Comparison of ENCODE assay signal across 11 cellular contexts in genomic region chr5:74947961-74948613, GRCh38.
A peak's percentile ranks its signal among the peaks of the same experiment; 100 is the strongest.
DNase-seq lines count a peak whose midpoint lies in the region; ATAC-seq and TF ChIP-seq lines count a peak whose summit lies in the region.
"Had no signal": no experiment of that assay in that cellular context is flagged by ENCODE, and none has a peak within 500 bp of the region (broad histone marks: within the 10 kb centered on the region; RNA-seq: fewer than 3 reads in every experiment).

No MANE protein-coding gene starts in this region.

- POLR2A ChIA-PET in OCI-LY7 (lab: Charles Lee): no interaction called here

- ATAC-seq in GM18868 (IDR thresholded peaks at IDR 0.05; ENCODE audit: unreplicated experiment): no peak
- no peak for ATAC-seq in HG03378 (IDR thresholded peaks at IDR 0.05; ENCODE audit: unreplicated experiment)

- H3K4me2 ChIP-seq in OCI-LY7 (ENCODE audit: low read length): no peak overlapping the region

- peaks cover 3% of the 10 kb centered on the region for H3K27me3 Mint-ChIP-seq in nephron progenitor cell (ENCODE audit: low read depth, poor library complexity)

- intact Hi-C loops in lower leg skin (cut with DNase I; ENCODE audit: low total_unique reads) (no loop called here), OCI-LY7 (cut with micrococcal nuclease; ENCODE audit: unreplicated experiment) (no loop called here)

- H3K4me1 ChIP-seq in SJCRH30 (peaks cover 7% of the 10 kb centered on the region; the same call in 1 of the 2 replicates), OCI-LY7 (ENCODE audit: insufficient read depth, low read length, poor library complexity, severe bottlenecking) (no peaks in the 10 kb centered on the region)

- TF ChIP-seq POLR2A in lower leg skin (IDR thresholded peaks at IDR 0.05): no peak

- H3K36me3 ChIP-seq in SJCRH30 (no peaks in the 10 kb centered on the region), OCI-LY7 (ENCODE audit: insufficient read depth, low read length) (no peaks in the 10 kb centered on the region)
- H3K36me3 ChIP-seq: ovary had no signal

- no peak overlapping the region for H2AFZ ChIP-seq in OCI-LY7 (ENCODE audit: low read length)

- H3K4me3 ChIP-seq in SJCRH30 (no peak overlapping the region), foreskin fibroblast (ENCODE audit: low read depth in 1 of 2, low read length in 2 of 2) (no peak overlapping the region), lower leg skin (ENCODE audit: low read depth, poor library complexity, severe bottlenecking) (no peak overlapping the region), OCI-LY7 (ENCODE audit: low read depth, low read length, poor library complexity, severe bottlenecking) (no peak overlapping the region)
- H3K4me3 ChIP-seq: ovary had no signal

- H3K36me3 Mint-ChIP-seq in nephron progenitor cell (ENCODE audit: low read depth): no peaks in the 10 kb centered on the region
- H3K36me3 Mint-ChIP-seq: activated naive CD8-positive, alpha-beta T cell treated with anti-CD3 and anti-CD28 coated beads, Interleukin-2, amount 10 ng/mL, durations not matched to agents 7 days and 5 days had no signal

- H3K27ac Mint-ChIP-seq in nephron progenitor cell: peak overlapping the region; percentile 66
- H3K27ac Mint-ChIP-seq: activated naive CD8-positive, alpha-beta T cell treated with anti-CD3 and anti-CD28 coated beads, Interleukin-2, amount 10 ng/mL, durations not matched to agents 7 days and 5 days had no signal

- TF ChIP-seq CTCF in foreskin fibroblast (IDR thresholded peaks at IDR 0.05; ENCODE audit: low read depth, low read length): no peak
- no peak for TF ChIP-seq CTCF in nephron progenitor cell (IDR thresholded peaks at IDR 0.05)
- no peak for TF ChIP-seq CTCF in lower leg skin (IDR thresholded peaks at IDR 0.05)
- no peak for TF ChIP-seq CTCF in OCI-LY7 (conservative IDR thresholded peaks at IDR 0.05; ENCODE audit: low read length)

- peak overlapping the region; percentile 28 for H3K4me3 Mint-ChIP-seq in nephron progenitor cell
- H3K4me3 Mint-ChIP-seq: activated naive CD8-positive, alpha-beta T cell treated with anti-CD3 and anti-CD28 coated beads, Interleukin-2, amount 10 ng/mL, durations not matched to agents 7 days and 5 days had no signal

- 77 to 81% methylated on average over 8 of the region's 8 CpGs for WGBS in lower leg skin, 2 donors

- no peaks in the 10 kb centered on the region for H3K9me3 Mint-ChIP-seq in nephron progenitor cell
- H3K9me3 Mint-ChIP-seq: activated naive CD8-positive, alpha-beta T cell treated with anti-CD3 and anti-CD28 coated beads, Interleukin-2, amount 10 ng/mL, durations not matched to agents 7 days and 5 days had no signal

- peak; percentile 74 for DNase-seq in DMS53 (lab: John Stamatoyannopoulos, UW)
- DNase-seq in SJCRH30: peak; percentile 6 to 13
- peak; percentile 73 to 81 for DNase-seq in foreskin fibroblast
- no peak for DNase-seq in nephron progenitor cell
- no peak for DNase-seq in lower leg skin (ENCODE audit: low spot score in 2 of 2)
- no peak for DNase-seq in OCI-LY7 (ENCODE audit: low spot score)
- DNase-seq: activated naive CD8-positive, alpha-beta T cell treated with anti-CD3 and anti-CD28 coated beads, Interleukin-2, amount 10 ng/mL, durations not matched to agents 7 days and 5 days; hippocampal formation; ovary had no signal

- CTCF ChIA-PET in OCI-LY7 (lab: Charles Lee; ENCODE audit: unreplicated experiment): no interaction called here

- no peaks in the 10 kb centered on the region for H4K20me1 ChIP-seq in OCI-LY7 (ENCODE audit: insufficient read depth, low read length)

- H3K27me3 ChIP-seq in SJCRH30: 0 out of 2 replicates have a peak, but pooled peaks cover 9% of the 10 kb centered on the region
- H3K27me3 ChIP-seq: ovary had no signal

- 0 out of 2 replicates have a peak, but pooled peaks cover 3% of the 10 kb centered on the region for H3K9me2 ChIP-seq in OCI-LY7 (ENCODE audit: insufficient read depth, low read length)

- peaks cover 41% of the 10 kb centered on the region for H3K4me1 Mint-ChIP-seq in nephron progenitor cell

- H3K9me3 ChIP-seq in SJCRH30 (replicated peaks) (no peaks in the 10 kb centered on the region), OCI-LY7 (ENCODE audit: low read length) (no peaks in the 10 kb centered on the region)
- H3K9me3 ChIP-seq: ovary had no signal

- no peak overlapping the region for H3K27ac ChIP-seq in SJCRH30
- H3K27ac ChIP-seq in OCI-LY7 (ENCODE audit: low read depth, low read length, poor library complexity, severe bottlenecking): no peak overlapping the region
- H3K27ac ChIP-seq: ovary had no signal

- H3K79me2 ChIP-seq in OCI-LY7 (ENCODE audit: insufficient read depth, low read depth, low read length): no peaks in the 10 kb centered on the region

- no TSS peak for BruUV-seq in OCI-LY7 (replicated peaks; lab: Mats Ljungman, UMichigan)

Comparison
In these comparisons a context has a peak if more than half of its experiments do, and no peak if none do; other contexts are left out.
1. DNase-seq: peak in DMS53 (single experiment), SJCRH30 (2 of 2) and foreskin fibroblast (2 of 2); none in nephron progenitor cell (single experiment), lower leg skin (0 of 2) and OCI-LY7 (single experiment).